Comparison of ENCODE assay signal across 13 cellular contexts in the genomic region with DNA sequence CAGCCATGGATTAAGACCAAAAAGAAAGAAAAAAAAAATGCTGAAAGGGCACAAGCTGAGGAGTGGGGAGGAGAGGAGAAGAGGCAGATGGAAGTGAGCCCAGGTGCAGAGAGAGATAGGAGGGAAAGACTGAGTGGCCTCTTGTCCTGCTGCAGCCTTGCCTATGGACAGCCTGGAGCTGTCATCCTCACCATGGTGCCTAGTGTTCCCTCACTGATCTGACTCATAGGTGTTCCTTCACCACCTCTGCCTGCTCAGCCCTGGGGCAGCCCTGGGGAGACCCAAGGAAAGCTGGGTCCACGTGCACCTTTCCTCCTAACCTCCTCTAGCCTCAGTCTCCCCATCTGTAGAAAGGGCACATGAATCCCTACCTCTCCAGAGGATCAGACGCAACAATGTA. TPM values are rescaled to one million over a fixed set of nuclear protein-coding genes. Genes with fewer than 3 reads are reported as not detected.
DNase-seq lines count a peak whose midpoint lies in the region; ATAC-seq and TF ChIP-seq lines count a peak whose summit lies in the region.
"Not testable (repeated sequence)": the region's sequence is repeated elsewhere in the genome, so short reads cannot be mapped to it uniquely, and the experiment has no call there.
"Had no signal": no experiment of that assay in that cellular context is flagged by ENCODE, and none has a peak within 500 bp of the region (broad histone marks: within the 10 kb centered on the region; RNA-seq: fewer than 3 reads in every experiment).

No MANE protein-coding gene starts in this region.

- H2AFZ ChIP-seq in IMR-90 (replicated peaks; ENCODE audit: low read length, poor library complexity) = not testable (repeated sequence)

- H2AK9ac ChIP-seq in IMR-90 (replicated peaks; ENCODE audit: low read depth, low read length, poor library complexity) = not testable (repeated sequence)

- H3K9ac ChIP-seq in IMR-90 (ENCODE audit: low read depth, low read length) = not testable (repeated sequence)

- H3K4me3 Mint-ChIP-seq in activated naive CD8-positive, alpha-beta T cell treated with anti-CD3 and anti-CD28 coated beads, Interleukin-2, amount 50 U/mL, for 24 hours = not testable (repeated sequence)

- H3K27ac ChIP-seq in IMR-90 (ENCODE audit: insufficient read depth, low read length); heart left ventricle: not testable (repeated sequence)

- not testable (repeated sequence) for H4K20me1 ChIP-seq in IMR-90 (ENCODE audit: insufficient read depth, low read length)

- H3K36me3 Mint-ChIP-seq in activated naive CD8-positive, alpha-beta T cell treated with anti-CD3 and anti-CD28 coated beads, Interleukin-2, amount 50 U/mL, for 24 hours (ENCODE audit: low read depth) = not testable (repeated sequence)

- H2BK15ac ChIP-seq in IMR-90 (ENCODE audit: low read depth, low read length) = not testable (repeated sequence)

- H2BK120ac ChIP-seq in IMR-90 (ENCODE audit: low read depth, low read length) = not testable (repeated sequence)

- not testable (repeated sequence) for H3K79me1 ChIP-seq in IMR-90 (ENCODE audit: low read depth in 1 of 2, low read length in 2 of 2)

- TF ChIP-seq CTCF in IMR-90 (conservative IDR thresholded peaks at IDR 0.05; ENCODE audit: low read depth, low read length); heart left ventricle (IDR thresholded peaks at IDR 0.05); mucosa of descending colon (IDR thresholded peaks at IDR 0.05): not testable (repeated sequence)

- not testable (repeated sequence) for TF ChIP-seq RAD21 in IMR-90 (IDR thresholded peaks at IDR 0.05; ENCODE audit: low read length)

- CTCF ChIA-PET in IMR-90 (lab: Yijun Ruan, JAX) = not testable (repeated sequence)

- not testable (repeated sequence) for H3K27me3 Mint-ChIP-seq in activated naive CD8-positive, alpha-beta T cell treated with anti-CD3 and anti-CD28 coated beads, Interleukin-2, amount 50 U/mL, for 24 hours

- not testable (repeated sequence) for BruUV-seq in IMR-90 (replicated peaks; lab: Mats Ljungman, UMichigan)

- not testable (repeated sequence) for H2BK5ac ChIP-seq in IMR-90 (ENCODE audit: low read depth, low read length, poor library complexity, severe bottlenecking)

- WGBS in IMR-90 (ENCODE audit: extremely low coverage in 2 of 2, insufficient read length in 1 of 2), 2 experiments = no CpG with 5 or more reads among the region's 2 CpGs
- no CpG with 5 or more reads among the region's 2 CpGs for WGBS in heart left ventricle, 4 donors

- H3K18ac ChIP-seq in IMR-90 (ENCODE audit: low read depth, low read length) = not testable (repeated sequence)

- H3K4me3 ChIP-seq in IMR-90 (ENCODE audit: insufficient read depth, low read depth, low read length); heart left ventricle; mucosa of descending colon: not testable (repeated sequence)

- not testable (repeated sequence) for H4K5ac ChIP-seq in IMR-90 (ENCODE audit: low read depth, low read length)

- not testable (repeated sequence) for H3K14ac ChIP-seq in IMR-90 (replicated peaks; ENCODE audit: low read depth, low read length)

- H2BK20ac ChIP-seq in IMR-90 (ENCODE audit: low read depth, low read length) = not testable (repeated sequence)

- not testable (repeated sequence) for H3K9me1 ChIP-seq in IMR-90 (ENCODE audit: insufficient read depth, low read length)

- not testable (repeated sequence) for H3K27me3 ChIP-seq in IMR-90 (ENCODE audit: control insufficient read depth, insufficient read depth, low read length); heart left ventricle

- H3K36me3 ChIP-seq in IMR-90 (ENCODE audit: control insufficient read depth, insufficient read depth, low read length); heart left ventricle; mucosa of descending colon (ENCODE audit: low read depth): not testable (repeated sequence)

- not testable (repeated sequence) for H3K56ac ChIP-seq in IMR-90 (ENCODE audit: extremely low read depth, insufficient read depth, low read length)

- not testable (repeated sequence) for H3K27ac Mint-ChIP-seq in activated naive CD8-positive, alpha-beta T cell treated with anti-CD3 and anti-CD28 coated beads, Interleukin-2, amount 50 U/mL, for 24 hours

- H3K4me1 Mint-ChIP-seq in activated naive CD8-positive, alpha-beta T cell treated with anti-CD3 and anti-CD28 coated beads, Interleukin-2, amount 50 U/mL, for 24 hours = not testable (repeated sequence)

- H4K91ac ChIP-seq in IMR-90 (ENCODE audit: insufficient read depth, low read depth, low read length) = not testable (repeated sequence)

- intact Hi-C loops in IMR-90 (cut with micrococcal nuclease); heart left ventricle (cut with DNase I); mucosa of descending colon (cut with DNase I, micrococcal nuclease); sciatic nerve (cut with DNase I): not testable (repeated sequence)

- not testable (repeated sequence) for H4K8ac ChIP-seq in IMR-90 (ENCODE audit: low read depth in 2 of 2, low read length in 2 of 2)

- not testable (repeated sequence) for TF ChIP-seq POLR2A in IMR-90 (IDR thresholded peaks at IDR 0.05; ENCODE audit: low read depth, low read length); heart left ventricle (IDR thresholded peaks at IDR 0.05)

- POLR2A ChIA-PET in IMR-90 (lab: Charles Lee; ENCODE audit: unreplicated experiment) = not testable (repeated sequence)

- ATAC-seq in IMR-90 (ENCODE audit: low read depth) (peak; percentile 40; the same call in 1 of the 2 replicates), SK-N-SH treated with all-trans-retinoic acid at 6 μM for 48 hours (peak; percentile 57), heart left ventricle (peak in 3 of 4 donors; percentile 24 to 61 (median 34)), mucosa of descending colon (peak; percentile 29), sciatic nerve (peak; percentile 20)
- ATAC-seq in activated naive CD8-positive, alpha-beta T cell treated with anti-CD3 and anti-CD28 coated beads, Interleukin-2, amount 50 U/mL, for 24 hours = peak; percentile 46

- H3K4me1 ChIP-seq in IMR-90 (ENCODE audit: control insufficient read depth, insufficient read depth, low read length); heart left ventricle; mucosa of descending colon (ENCODE audit: low read depth): not testable (repeated sequence)

- not testable (repeated sequence) for H3K9me3 ChIP-seq in IMR-90 (ENCODE audit: control insufficient read depth, insufficient read depth, low read length); heart left ventricle; mucosa of descending colon

- in situ Hi-C loops in IMR-90 (cut with MboI; ENCODE audit: low sequenced_read_pairs) = not testable (repeated sequence)

- H3K23ac ChIP-seq in IMR-90 (ENCODE audit: low read depth, low read length) = not testable (repeated sequence)

- dilution Hi-C loops in IMR-90 (cut with HindIII; ENCODE audit: low sequenced_read_pairs, unreplicated experiment) = not testable (repeated sequence)

- DNase-seq in IMR-90; activated naive CD8-positive, alpha-beta T cell treated with anti-CD3 and anti-CD28 coated beads, Interleukin-2, amount 50 U/mL, for 24 hours; heart left ventricle; mucosa of descending colon; sciatic nerve (ENCODE audit: low spot score): not testable (repeated sequence)

- not testable (repeated sequence) for H3K4me2 ChIP-seq in IMR-90 (ENCODE audit: low read depth, low read length)

- not testable (repeated sequence) for H2AK5ac ChIP-seq in IMR-90 (ENCODE audit: low read depth, low read length)

- not testable (repeated sequence) for H3K9me3 Mint-ChIP-seq in activated naive CD8-positive, alpha-beta T cell treated with anti-CD3 and anti-CD28 coated beads, Interleukin-2, amount 50 U/mL, for 24 hours

- not testable (repeated sequence) for H3K4ac ChIP-seq in IMR-90 (ENCODE audit: low read depth, low read length)

RNA-seq across cellular contexts. Expression of a gene that starts 49.0 kb away (rescaled TPM):
- total RNA-seq in IMR-90 (2012; rRNA removed) (not detected in 2 replicates), heart left ventricle (not detected), mucosa of descending colon (not detected), sciatic nerve (not detected)
- polyA plus RNA-seq in IMR-90 (2012; rRNA removed) (not detected in 2 replicates), heart left ventricle (not detected)
- polyA plus RNA-seq in IMR-90 (2012; cell fraction: cytosol; rRNA removed) = 0.07 TPM in 1 of 2 replicates, not detected in the other
- 0.33 and 0.47 TPM in 2 replicates for polyA plus RNA-seq in IMR-90 (2012; cell fraction: nucleus; rRNA removed; ENCODE audit: low replicate concordance)
- total RNA-seq: A673; CD8-positive, alpha-beta T cell; H1; HFFc6; HT1080 had no signal
- polyA plus RNA-seq: BJ, CD14-positive monocyte, H1 had no signal
